In genomic region chr10:119078422-119079179, GRCh38 we compare ENCODE assay signal across 8 cellular contexts. TPM values are rescaled to one million over a fixed set of nuclear protein-coding genes. Genes with fewer than 3 reads are reported as not detected.
DNase-seq lines count a peak whose midpoint lies in the region; ATAC-seq, FAIRE-seq and TF ChIP-seq lines count a peak whose summit lies in the region.

No MANE protein-coding gene starts in this region.

- no peak overlapping the region for H2BK120ac ChIP-seq in IMR-90 (ENCODE audit: low read depth, low read length)

- H3K4me3 Mint-ChIP-seq in naive B cell, result peak overlapping the region; percentile 25 to 97 (median 94)

- no peak overlapping the region for H4K91ac ChIP-seq in IMR-90 (ENCODE audit: insufficient read depth, low read depth, low read length)

- peak overlapping the region; percentile 96 for H3K9ac ChIP-seq in IMR-90 (ENCODE audit: low read depth, low read length)

- H2BK5ac ChIP-seq in IMR-90 (ENCODE audit: low read depth, low read length, poor library complexity, severe bottlenecking), result peak overlapping the region; percentile 3

- H3K9me3 Mint-ChIP-seq in naive B cell, result peaks cover 0 to 2% (median 0%) of the 10 kb centered on the region in 7 donors

- H3K4me3 ChIP-seq in AG10803 (ENCODE audit: low read length), result peak overlapping the region; percentile 90
- H3K4me3 ChIP-seq in IMR-90 (ENCODE audit: insufficient read depth, low read depth, low read length), result peak overlapping the region; percentile 85
- H3K4me3 ChIP-seq in cardiac fibroblast (replicated peaks in 1 of 2; ENCODE audit: low read depth in 2 of 2, low read length in 2 of 2), result peak overlapping the region; percentile 97 to 98

- H3K14ac ChIP-seq in IMR-90 (replicated peaks; ENCODE audit: low read depth, low read length), result no peak overlapping the region

- peaks cover 3% of the 10 kb centered on the region; the same call in 1 of the 2 replicates for H3K9me1 ChIP-seq in IMR-90 (ENCODE audit: insufficient read depth, low read length)

- H3K27me3 ChIP-seq in IMR-90 (ENCODE audit: control insufficient read depth, insufficient read depth, low read length), result no peaks in the 10 kb centered on the region

- 40% methylated on average over 2 of the region's 10 CpGs; no CpG with 5 or more reads in 1 of the 2 experiments for WGBS in IMR-90 (ENCODE audit: extremely low coverage in 2 of 2, insufficient read length in 1 of 2), 2 experiments

- no peak overlapping the region for H2BK15ac ChIP-seq in IMR-90 (ENCODE audit: low read depth, low read length)

- peaks cover 63% of the 10 kb centered on the region for H4K20me1 ChIP-seq in IMR-90 (ENCODE audit: insufficient read depth, low read length)

- ATAC-seq in IMR-90 (ENCODE audit: low read depth) (no peak), naive B cell (ENCODE audit: low read depth in 2 of 2) (no peak), HG02981 (IDR thresholded peaks at IDR 0.05; ENCODE audit: unreplicated experiment) (no peak)

- FAIRE-seq in urothelium cell line (lab: Jason Lieb, UNC), result no peak

- H2BK20ac ChIP-seq in IMR-90 (ENCODE audit: low read depth, low read length), result no peak overlapping the region

- no peak overlapping the region for H2AFZ ChIP-seq in IMR-90 (replicated peaks; ENCODE audit: low read length, poor library complexity)

- intact Hi-C loops in IMR-90 (cut with micrococcal nuclease), result no loop called here

- H3K18ac ChIP-seq in IMR-90 (ENCODE audit: low read depth, low read length), result no peak overlapping the region

- peaks cover 33 to 49% (median 39%) of the 10 kb centered on the region in 3 donors for H3K4me1 Mint-ChIP-seq in naive B cell

- H3K36me3 Mint-ChIP-seq in naive B cell, result no peaks in the 10 kb centered on the region

- POLR2A ChIA-PET in IMR-90 (lab: Charles Lee; ENCODE audit: unreplicated experiment), result no interaction called here

- no peak overlapping the region for H4K8ac ChIP-seq in IMR-90 (ENCODE audit: low read depth in 2 of 2, low read length in 2 of 2)

- peak overlapping the region; percentile 85; the same call in 1 of the 2 replicates for H3K23ac ChIP-seq in IMR-90 (ENCODE audit: low read depth, low read length)

- H3K27ac Mint-ChIP-seq in naive B cell, result peak overlapping the region in 3 of 6 donors; percentile 95 to 98 (median 96)

- H3K56ac ChIP-seq in IMR-90 (ENCODE audit: extremely low read depth, insufficient read depth, low read length), result no peak overlapping the region

- no peaks in the 10 kb centered on the region for H3K27me3 Mint-ChIP-seq in naive B cell

- peak overlapping the region; percentile 97 for H3K4me2 ChIP-seq in IMR-90 (ENCODE audit: low read depth, low read length)

- CTCF ChIA-PET in IMR-90 (lab: Yijun Ruan, JAX), result interaction anchor here (0.5 to 0.8 kb wide), 3 partner anchors 59 to 458 kb away, joined by 3 read pairs; no protein-coding TSS in a partner anchor

- BruUV-seq in IMR-90 (replicated peaks; lab: Mats Ljungman, UMichigan), result no TSS peak

- in situ Hi-C loops in IMR-90 (cut with MboI; ENCODE audit: low sequenced_read_pairs), result no loop called here

- H3K36me3 ChIP-seq in IMR-90 (ENCODE audit: control insufficient read depth, insufficient read depth, low read length), result peaks cover 4% of the 10 kb centered on the region

- no peak overlapping the region for H2AK9ac ChIP-seq in IMR-90 (replicated peaks; ENCODE audit: low read depth, low read length, poor library complexity)

- H3K27ac ChIP-seq in IMR-90 (ENCODE audit: insufficient read depth, low read length), result no peak overlapping the region

- no peak overlapping the region for H2AK5ac ChIP-seq in IMR-90 (ENCODE audit: low read depth, low read length)

- H3K4me1 ChIP-seq in IMR-90 (ENCODE audit: control insufficient read depth, insufficient read depth, low read length), result peaks cover 3% of the 10 kb centered on the region; the same call in 1 of the 2 replicates

- no peak for DNase-seq in AG10803 (ENCODE audit: low read depth)
- no peak for DNase-seq in IMR-90
- DNase-seq in cardiac fibroblast (ENCODE audit: low read depth in 2 of 2), result no peak
- DNase-seq in naive B cell, result no peak
- no peak for DNase-seq in inferior parietal cortex (ENCODE audit: extremely low spot score)
- no peak for DNase-seq in ureter (ENCODE audit: low spot score)
- DNase-seq in urothelium cell line (ENCODE audit: low spot score), result no peak

- TF ChIP-seq POLR2A in IMR-90 (IDR thresholded peaks at IDR 0.05; ENCODE audit: low read depth, low read length), result no peak

- no peak overlapping the region for H3K4ac ChIP-seq in IMR-90 (ENCODE audit: low read depth, low read length)

- no peak for TF ChIP-seq RAD21 in IMR-90 (IDR thresholded peaks at IDR 0.05; ENCODE audit: low read length)

- no peak overlapping the region for H4K5ac ChIP-seq in IMR-90 (ENCODE audit: low read depth, low read length)

- peaks cover 0 to 6% of the 10 kb centered on the region in 2 experiments; a peak in 1 of 4 replicates for H3K79me1 ChIP-seq in IMR-90 (ENCODE audit: low read depth in 1 of 2, low read length in 2 of 2)

- dilution Hi-C loops in IMR-90 (cut with HindIII; ENCODE audit: low sequenced_read_pairs, unreplicated experiment), result no loop called here

- TF ChIP-seq CTCF in AG10803 (conservative IDR thresholded peaks at IDR 0.05; ENCODE audit: low read length) (no peak), IMR-90 (conservative IDR thresholded peaks at IDR 0.05; ENCODE audit: low read depth, low read length) (no peak), cardiac fibroblast (IDR thresholded peaks at IDR 0.05; ENCODE audit: low read depth, low read length) (no peak)

- no peaks in the 10 kb centered on the region for H3K9me3 ChIP-seq in IMR-90 (ENCODE audit: control insufficient read depth, insufficient read depth, low read length)

TF ChIP-seq in IMR-90, 13 proteins besides CTCF, POLR2A, EP300 and RAD21:
- TF ChIP-seq NFE2L2 (IDR thresholded peaks at IDR 0.05; ENCODE audit: low read depth, low read length) (no peak), MAZ (IDR thresholded peaks at IDR 0.05; ENCODE audit: borderline replicate concordance, low read depth, low read length) (no peak), SMC3 (IDR thresholded peaks at IDR 0.05; ENCODE audit: low read depth, low read length) (no peak), CEBPB (IDR thresholded peaks at IDR 0.05; ENCODE audit: low read depth, low read length) (no peak), MXI1 (IDR thresholded peaks at IDR 0.05; ENCODE audit: borderline replicate concordance, low read depth, low read length) (no peak), CHD1 (IDR thresholded peaks at IDR 0.05; ENCODE audit: low read depth, low read length) (no peak), MAFK (IDR thresholded peaks at IDR 0.05; ENCODE audit: low read depth, low read length) (no peak), FOS (IDR thresholded peaks at IDR 0.05; ENCODE audit: low read depth, low read length) (no peak), ELK1 (IDR thresholded peaks at IDR 0.05; ENCODE audit: borderline replicate concordance, low read depth, low read length) (no peak), RFX5 (IDR thresholded peaks at IDR 0.05; ENCODE audit: low read depth, low read length) (no peak), RCOR1 (IDR thresholded peaks at IDR 0.05; ENCODE audit: insufficient replicate concordance, low read length) (no peak), BHLHE40 (IDR thresholded peaks at IDR 0.05; ENCODE audit: low read depth, low read length) (no peak)
- TF ChIP-seq, protein P1, sequence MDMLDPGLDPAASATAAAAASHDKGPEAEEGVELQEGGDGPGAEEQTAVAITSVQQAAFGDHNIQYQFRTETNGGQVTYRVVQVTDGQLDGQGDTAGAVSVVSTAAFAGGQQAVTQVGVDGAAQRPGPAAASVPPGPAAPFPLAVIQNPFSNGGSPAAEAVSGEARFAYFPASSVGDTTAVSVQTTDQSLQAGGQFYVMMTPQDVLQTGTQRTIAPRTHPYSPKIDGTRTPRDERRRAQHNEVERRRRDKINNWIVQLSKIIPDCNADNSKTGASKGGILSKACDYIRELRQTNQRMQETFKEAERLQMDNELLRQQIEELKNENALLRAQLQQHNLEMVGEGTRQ (IDR thresholded peaks at IDR 0.05; ENCODE audit: low read depth, low read length), result no peak
TF ChIP-seq in IMR-90: peak in this region for 0.

RNA-seq across cellular contexts. Expression of gene EIF3A, which starts 2.0 kb away (rescaled TPM):
- 145 and 156 TPM in 2 replicates for total RNA-seq in IMR-90 (2012; rRNA removed)
- 39.1 and 49.6 TPM in 2 replicates for polyA plus RNA-seq in IMR-90 (2012; rRNA removed)
- polyA plus RNA-seq in IMR-90 (2012; cell fraction: cytosol; rRNA removed), result 11.3 and 13.5 TPM in 2 replicates
- 7.7 and 33.1 TPM in 2 replicates for polyA plus RNA-seq in IMR-90 (2012; cell fraction: nucleus; rRNA removed; ENCODE audit: low replicate concordance)
- polyA plus RNA-seq in naive B cell (ENCODE audit: low read depth in 6 of 6), result 10 to 100 TPM; 23.4 to 47.8 (median 32.0) TPM
- total RNA-seq in ureter, result 134 TPM

RNA-seq across cellular contexts. Expression of gene DENND10, which starts 25.3 kb away (rescaled TPM):
- total RNA-seq in IMR-90 (2012; rRNA removed), result 80.3 and 81.4 TPM in 2 replicates
- polyA plus RNA-seq in IMR-90 (2012; rRNA removed), result 39.6 and 50.9 TPM in 2 replicates
- 25.5 and 41.7 TPM in 2 replicates for polyA plus RNA-seq in IMR-90 (2012; cell fraction: cytosol; rRNA removed)
- polyA plus RNA-seq in IMR-90 (2012; cell fraction: nucleus; rRNA removed; ENCODE audit: low replicate concordance), result 19.3 and 58.1 TPM in 2 replicates
- polyA plus RNA-seq in naive B cell (ENCODE audit: low read depth in 6 of 6), result 10 to 100 TPM in 5 of 6 donors, 1 to 10 TPM in 1; 10.0 to 24.2 (median 18.8) TPM
- 31.9 TPM for total RNA-seq in ureter

RNA-seq across cellular contexts. Expression of gene NANOS1, which starts 49.1 kb away (rescaled TPM):
- under 0.01 and 0.28 TPM in 2 replicates for total RNA-seq in IMR-90 (2012; rRNA removed)
- polyA plus RNA-seq in IMR-90 (2012; rRNA removed), result 0.12 and 0.19 TPM in 2 replicates
- 0.02 and 0.51 TPM in 2 replicates for polyA plus RNA-seq in IMR-90 (2012; cell fraction: cytosol; rRNA removed)
- 0.03 and 0.16 TPM in 2 replicates for polyA plus RNA-seq in IMR-90 (2012; cell fraction: nucleus; rRNA removed; ENCODE audit: low replicate concordance)
- polyA plus RNA-seq in naive B cell (ENCODE audit: low read depth in 6 of 6), result not detected
- total RNA-seq in ureter, result 0.52 TPM
